ENCODE assay signal across 17 cellular contexts in the genomic region with DNA sequence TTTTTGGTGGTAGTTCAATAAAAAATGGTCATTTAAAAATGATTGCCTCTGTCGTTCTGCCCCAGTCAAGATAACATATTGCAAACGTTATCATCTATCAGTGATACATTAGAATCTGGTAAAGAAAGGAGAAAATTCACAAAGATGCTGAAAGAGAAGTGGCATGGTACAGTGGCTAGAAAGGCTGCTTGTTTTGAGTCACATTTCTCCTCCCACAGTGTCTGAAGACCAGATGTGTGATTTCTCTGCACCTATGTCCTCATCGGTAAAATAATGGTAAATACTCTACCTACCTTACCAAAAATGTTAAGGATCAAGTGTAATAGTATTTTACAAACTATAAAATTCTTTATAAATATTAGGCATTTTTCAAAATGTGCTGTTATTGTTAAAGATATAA.
DNase-seq lines count a peak whose midpoint lies in the region; ATAC-seq and TF ChIP-seq lines count a peak whose summit lies in the region.
"Had no signal": no experiment of that assay in that cellular context is flagged by ENCODE, and none has a peak within 500 bp of the region (broad histone marks: within the 10 kb centered on the region; RNA-seq: fewer than 3 reads in every experiment).

No MANE protein-coding gene starts in this region.

- no peak overlapping the region for H3K4me3 ChIP-seq in adrenal gland
- H3K4me3 ChIP-seq: PC-9 had no signal

- H3K27ac ChIP-seq in adrenal gland: no peak overlapping the region
- H3K27ac ChIP-seq: PC-9 had no signal

- H3K27ac Mint-ChIP-seq in stimulated activated naive B cell treated with anti-CD40 and anti-IgM and Interleukin-4, amounts not matched to agents 10 μg/mL and 1 μg/mL and 100 μg/mL, for 72 hours: no peak overlapping the region
- no peak overlapping the region for H3K27ac Mint-ChIP-seq in stimulated activated naive CD8-positive, alpha-beta T cell treated with anti-CD3 and anti-CD28 coated beads, Interleukin-15, amount 100 ng/mL, for 72 hours
- H3K27ac Mint-ChIP-seq: B cell; CD4-positive, alpha-beta T cell had no signal

- TF ChIP-seq CTCF in adrenal gland (IDR thresholded peaks at IDR 0.05): no peak

- WGBS in adrenal gland, 4 donors: 72 to 91% (median 83%) methylated on average over 3 of the region's 3 CpGs

- H3K4me1 Mint-ChIP-seq in stimulated activated naive B cell treated with anti-CD40 and anti-IgM and Interleukin-4, amounts not matched to agents 10 μg/mL and 1 μg/mL and 100 μg/mL, for 72 hours: peaks cover 11 to 12% of the 10 kb centered on the region in 2 donors
- H3K4me1 Mint-ChIP-seq in stimulated activated naive CD8-positive, alpha-beta T cell treated with anti-CD3 and anti-CD28 coated beads, Interleukin-15, amount 100 ng/mL, for 72 hours: peaks cover 5% of the 10 kb centered on the region

- peak; percentile 39 for ATAC-seq in GM18520 (IDR thresholded peaks at IDR 0.05; ENCODE audit: unreplicated experiment)
- ATAC-seq in HG02610 (IDR thresholded peaks at IDR 0.05; ENCODE audit: unreplicated experiment): peak; percentile 44
- ATAC-seq in HG02973 (IDR thresholded peaks at IDR 0.05; ENCODE audit: unreplicated experiment): peak; percentile 64
- ATAC-seq in stimulated activated naive B cell treated with anti-CD40 and anti-IgM and Interleukin-4, amounts not matched to agents 10 μg/mL and 1 μg/mL and 100 μg/mL, for 72 hours (replicated peaks): peak; percentile 48 to 56
- ATAC-seq in stimulated activated naive CD8-positive, alpha-beta T cell treated with anti-CD3 and anti-CD28 coated beads, Interleukin-15, amount 100 ng/mL, for 72 hours: no peak

- TF ChIP-seq POLR2A in adrenal gland (IDR thresholded peaks at IDR 0.05): no peak

- no peaks in the 10 kb centered on the region for H3K36me3 ChIP-seq in adrenal gland (replicated peaks in 1 of 2)

- H3K9me3 ChIP-seq in adrenal gland (replicated peaks in 1 of 3): no peaks in the 10 kb centered on the region

- H3K27me3 ChIP-seq in adrenal gland: no peaks in the 10 kb centered on the region

- H3K27me3 Mint-ChIP-seq in stimulated activated naive B cell treated with anti-CD40 and anti-IgM and Interleukin-4, amounts not matched to agents 10 μg/mL and 1 μg/mL and 100 μg/mL, for 72 hours: no peaks in the 10 kb centered on the region
- H3K27me3 Mint-ChIP-seq in stimulated activated naive CD8-positive, alpha-beta T cell treated with anti-CD3 and anti-CD28 coated beads, Interleukin-15, amount 100 ng/mL, for 72 hours: no peaks in the 10 kb centered on the region
- H3K27me3 Mint-ChIP-seq: B cell; CD4-positive, alpha-beta T cell had no signal

- H3K4me1 ChIP-seq in adrenal gland (replicated peaks in 1 of 2): peaks cover 0 to 10% of the 10 kb centered on the region in 2 donors

- H3K36me3 Mint-ChIP-seq in stimulated activated naive B cell treated with anti-CD40 and anti-IgM and Interleukin-4, amounts not matched to agents 10 μg/mL and 1 μg/mL and 100 μg/mL, for 72 hours: peaks cover 25 to 29% of the 10 kb centered on the region in 2 donors

- no peak for DNase-seq in stimulated activated naive B cell treated with anti-CD40 and anti-IgM and Interleukin-4, amounts not matched to agents 10 μg/mL and 1 μg/mL and 100 μg/mL, for 72 hours
- DNase-seq in adrenal gland: no peak
- no peak for DNase-seq in stimulated activated naive CD8-positive, alpha-beta T cell treated with anti-CD3 and anti-CD28 coated beads, Interleukin-15, amount 100 ng/mL, for 72 hours
- no peak for DNase-seq in activated CD4-positive, CD25-positive, alpha-beta regulatory T cell treated with anti-CD3 and anti-CD28 coated beads, Interleukin-2, amount 50 U/mL, for 72 hours
- DNase-seq: ACHN; Calu3; CD4-positive, alpha-beta T cell; DMS79; GOT3; NCI-H345; NCI-H526 treated with DMSO at 0.1 percent for 48 hours; NK-92 treated with Interleukin-12 subunit alpha and Interleukin-12 subunit beta, amount 100 ng/mL, for 24 hours; PC-9 had no signal

- no peaks in the 10 kb centered on the region for H3K9me3 Mint-ChIP-seq in stimulated activated naive B cell treated with anti-CD40 and anti-IgM and Interleukin-4, amounts not matched to agents 10 μg/mL and 1 μg/mL and 100 μg/mL, for 72 hours
- H3K9me3 Mint-ChIP-seq in stimulated activated naive CD8-positive, alpha-beta T cell treated with anti-CD3 and anti-CD28 coated beads, Interleukin-15, amount 100 ng/mL, for 72 hours: no peaks in the 10 kb centered on the region
- H3K9me3 Mint-ChIP-seq: CD4-positive, alpha-beta T cell had no signal

- intact Hi-C loops in adrenal gland (cut with DNase I): no loop called here

- H3K4me3 Mint-ChIP-seq in stimulated activated naive B cell treated with anti-CD40 and anti-IgM and Interleukin-4, amounts not matched to agents 10 μg/mL and 1 μg/mL and 100 μg/mL, for 72 hours: no peak overlapping the region
- H3K4me3 Mint-ChIP-seq in stimulated activated naive CD8-positive, alpha-beta T cell treated with anti-CD3 and anti-CD28 coated beads, Interleukin-15, amount 100 ng/mL, for 72 hours: no peak overlapping the region
- H3K4me3 Mint-ChIP-seq: B cell; CD4-positive, alpha-beta T cell had no signal
